8 cellular contexts compared by ENCODE assay signal in genomic region chr12:122080149-122081107, GRCh38. TPM values are rescaled to one million over a fixed set of nuclear protein-coding genes. Genes with fewer than 3 reads are reported as not detected.
DNase-seq lines count a peak whose midpoint lies in the region; ATAC-seq and TF ChIP-seq lines count a peak whose summit lies in the region.

No MANE protein-coding gene starts in this region.

- in situ Hi-C loops in GM13977 (cut with MboI; ENCODE audit: low pct_unique_long_range_greater_than_20kb, low sequenced_read_pairs, unreplicated experiment): no loop called here

- H3K36me3 ChIP-seq in OCI-LY7 (ENCODE audit: insufficient read depth, low read length): peaks cover 17% of the 10 kb centered on the region; the same call in 1 of the 2 replicates

- BruUV-seq in OCI-LY7 (replicated peaks; lab: Mats Ljungman, UMichigan): TSS peak; percentile 67

- DNase-seq in AG04450 (ENCODE audit: low read depth, low spot score) (peak; percentile 81), GM12864 (ENCODE audit: low read depth) (no peak), OCI-LY7 (ENCODE audit: low spot score) (no peak), cerebellar cortex (ENCODE audit: low spot score) (peak; percentile 84), left colon (peak; percentile 66 to 90), GM13977 (ENCODE audit: low spot score) (no peak)
- DNase-seq in stimulated activated naive CD8-positive, alpha-beta T cell treated with anti-CD3 and anti-CD28 coated beads, Interleukin-15, Interleukin-2, amounts not matched to agents 100 U/mL and 50 U/mL, for 24 hours: peak; percentile 41

- intact Hi-C loops in OCI-LY7 (cut with micrococcal nuclease; ENCODE audit: unreplicated experiment): no loop called here
- intact Hi-C loops in left colon (cut with DNase I, micrococcal nuclease): no loop called here

- TF ChIP-seq CTCF in AG04450 (IDR thresholded peaks at IDR 0.05; ENCODE audit: low read depth, low read length) (no peak), GM12864 (IDR thresholded peaks at IDR 0.05; ENCODE audit: low read depth, low read length, missing control alignments) (no peak), OCI-LY7 (conservative IDR thresholded peaks at IDR 0.05; ENCODE audit: low read length) (no peak), GM13977 (IDR thresholded peaks at IDR 0.05; ENCODE audit: extremely low read depth, insufficient read depth, missing control alignments) (no peak)

- peak overlapping the region; percentile 89 for H3K4me2 ChIP-seq in OCI-LY7 (ENCODE audit: low read length)

- CTCF ChIA-PET in AG04450 (lab: Charles Lee) (interaction anchor here (0.6 to 3.0 kb wide), 3 partner anchors 13 to 43 kb away, joined by 3 to 18 read pairs (median 3); no protein-coding TSS in a partner anchor), OCI-LY7 (lab: Charles Lee; ENCODE audit: unreplicated experiment) (interaction anchor here (0.6 kb wide), 1 partner anchor 26 kb away, joined by 3 read pairs; no protein-coding TSS in a partner anchor)

- POLR2A ChIA-PET in AG04450 (lab: Yijun Ruan, JAX): interaction anchor here (0.7 to 3.5 kb wide), 15 partner anchors 8 to 214 kb away, joined by 3 to 34 read pairs (median 6); no protein-coding TSS in a partner anchor
- POLR2A ChIA-PET in OCI-LY7 (lab: Charles Lee): interaction anchor here (0.5 to 2.2 kb wide), 7 partner anchors 9 to 926 kb away, joined by 3 to 8 read pairs (median 4); partner anchors contain the start of gene ZCCHC8

- H3K4me3 ChIP-seq in AG04450 (ENCODE audit: low read depth, low read length) (peak overlapping the region; percentile 89), GM12864 (ENCODE audit: low read depth, low read length) (peak overlapping the region; percentile 58), OCI-LY7 (ENCODE audit: low read depth, low read length, poor library complexity, severe bottlenecking) (peak overlapping the region; percentile 96)

- no peaks in the 10 kb centered on the region for H3K9me2 ChIP-seq in OCI-LY7 (ENCODE audit: insufficient read depth, low read length)

- H3K4me1 ChIP-seq in OCI-LY7 (ENCODE audit: insufficient read depth, low read length, poor library complexity, severe bottlenecking): peaks cover 54% of the 10 kb centered on the region

- peak overlapping the region; percentile 68 for H3K27ac ChIP-seq in AG04450 (ENCODE audit: low read depth, low read length)
- peak overlapping the region; percentile 54 for H3K27ac ChIP-seq in OCI-LY7 (ENCODE audit: low read depth, low read length, poor library complexity, severe bottlenecking)

- peaks cover 44% of the 10 kb centered on the region for H3K79me2 ChIP-seq in OCI-LY7 (ENCODE audit: insufficient read depth, low read depth, low read length)

- no peak overlapping the region for H2AFZ ChIP-seq in OCI-LY7 (ENCODE audit: low read length)

- peaks cover 1% of the 10 kb centered on the region for H3K27me3 ChIP-seq in AG04450 (ENCODE audit: control insufficient read depth, insufficient read depth, low read length)

- ATAC-seq in left colon: peak; percentile 24
- ATAC-seq in stimulated activated naive CD8-positive, alpha-beta T cell treated with anti-CD3 and anti-CD28 coated beads, Interleukin-15, Interleukin-2, amounts not matched to agents 100 U/mL and 50 U/mL, for 24 hours: no peak
- ATAC-seq in GM21717 (IDR thresholded peaks at IDR 0.05; ENCODE audit: unreplicated experiment): no peak

- H4K20me1 ChIP-seq in OCI-LY7 (ENCODE audit: insufficient read depth, low read length): peaks cover 31% of the 10 kb centered on the region

- H3K9me3 ChIP-seq in AG04450 (ENCODE audit: control insufficient read depth, insufficient read depth, low read length) (no peaks in the 10 kb centered on the region; the same call in 1 of the 2 replicates), OCI-LY7 (ENCODE audit: low read length) (no peaks in the 10 kb centered on the region)

RNA-seq across cellular contexts. Expression of gene MLXIP, which starts 1.9 kb away (rescaled TPM):
- polyA plus RNA-seq in AG04450 (2011; rRNA removed): 5.8 and 8.4 TPM in 2 replicates
- polyA minus RNA-seq in AG04450 (2011; rRNA and poly(A)+ RNA removed): 11.4 and 11.9 TPM in 2 replicates
- total RNA-seq in OCI-LY7 (2014; rRNA removed; shearing (Covaris generic)): 18.6 and 27.5 TPM in 2 replicates
- total RNA-seq in OCI-LY7 (2022) (44.7 and 59.9 TPM in 2 replicates), left colon (100 to 1,000 TPM; 125 to 175 TPM)

RNA-seq across cellular contexts. Expression of gene BCL7A, which starts 58.7 kb away (rescaled TPM):
- polyA plus RNA-seq in AG04450 (2011; rRNA removed): 4.4 and 4.6 TPM in 2 replicates
- 3.6 and 4.0 TPM in 2 replicates for polyA minus RNA-seq in AG04450 (2011; rRNA and poly(A)+ RNA removed)
- total RNA-seq in OCI-LY7 (2014; rRNA removed; shearing (Covaris generic)): 66.2 and 76.2 TPM in 2 replicates
- 84.7 and 100 TPM in 2 replicates for total RNA-seq in OCI-LY7 (2022)
- 1 to 10 TPM; 6.5 to 6.7 TPM for total RNA-seq in left colon

Comparison
In these comparisons a context has a peak if more than half of its experiments do, and no peak if none do; other contexts are left out.
1. DNase-seq: peak in AG04450 (single experiment), cerebellar cortex (single experiment), left colon (2 of 2) and stimulated activated naive CD8-positive, alpha-beta T cell treated with anti-CD3 and anti-CD28 coated beads, Interleukin-15, Interleukin-2, amounts not matched to agents 100 U/mL and 50 U/mL, for 24 hours (single experiment); none in GM12864 (single experiment), OCI-LY7 (single experiment) and GM13977 (single experiment).
2. RNA of gene BCL7A, which starts 58.7 kb away (total RNA-seq): 66.2 to 100 TPM in OCI-LY7; 6.5 to 6.7 TPM in left colon; every median in the first group is over 4 times any median in the second.
3. Peak in every context shown above with its lines, with median percentiles within 50 percentile points of each other: H3K4me3 ChIP-seq.